18 cellular contexts compared by ENCODE assay signal in the genomic region with DNA sequence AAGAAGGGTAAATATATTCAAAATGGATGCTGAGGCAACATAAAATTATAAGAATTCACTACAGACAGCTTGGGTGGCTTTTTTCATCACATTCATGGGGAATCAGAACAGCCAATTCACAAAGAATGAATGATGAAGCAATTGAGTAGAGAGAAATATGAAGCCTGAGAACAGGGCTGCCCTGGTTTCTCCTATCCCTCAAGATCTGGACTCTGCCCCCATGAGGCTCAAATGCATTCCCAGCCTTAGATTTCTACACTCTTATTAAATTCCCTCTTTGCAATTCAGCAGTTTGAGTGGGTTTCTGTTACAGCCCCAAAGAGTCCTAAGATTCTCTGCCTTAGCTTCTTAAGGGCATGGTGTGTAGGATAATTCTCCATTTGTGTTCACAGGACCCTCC.
A peak's percentile ranks its signal among the peaks of the same experiment; 100 is the strongest.
DNase-seq lines count a peak whose midpoint lies in the region; ATAC-seq and TF ChIP-seq lines count a peak whose summit lies in the region.
"Had no signal": no experiment of that assay in that cellular context is flagged by ENCODE, and none has a peak within 500 bp of the region (broad histone marks: within the 10 kb centered on the region; RNA-seq: fewer than 3 reads in every experiment).

No MANE protein-coding gene starts in this region.

- no peak overlapping the region for H2AK5ac ChIP-seq in mesenchymal stem cell (ENCODE audit: low read length, severe bottlenecking)

- H3K18ac ChIP-seq in mesenchymal stem cell (ENCODE audit: low read depth in 1 of 2, low read length in 2 of 2) = no peak overlapping the region

- no peak overlapping the region for H3K4me3 ChIP-seq in mesenchymal stem cell (ENCODE audit: insufficient read depth in 1 of 2, low read depth in 1 of 2, low read length in 2 of 2)
- H3K4me3 ChIP-seq: skin epidermis, tibial artery had no signal

- H2AFZ ChIP-seq in mesenchymal stem cell (ENCODE audit: low read depth, low read length) = no peak overlapping the region

- no peak overlapping the region for H2BK12ac ChIP-seq in mesenchymal stem cell (ENCODE audit: low read length in 2 of 2)

- no peak overlapping the region for H2BK120ac ChIP-seq in mesenchymal stem cell (ENCODE audit: low read depth, low read length)

- H3K27me3 ChIP-seq in mesenchymal stem cell (ENCODE audit: control insufficient read depth in 1 of 2, insufficient read depth in 1 of 2, low read length in 2 of 2) = no peaks in the 10 kb centered on the region
- H3K27me3 ChIP-seq: tibial artery had no signal

- H3K36me3 ChIP-seq in mesenchymal stem cell (ENCODE audit: control insufficient read depth in 1 of 2, insufficient read depth in 2 of 2, low read depth in 1 of 2, low read length in 2 of 2) = no peaks in the 10 kb centered on the region
- H3K36me3 ChIP-seq: tibial artery had no signal

- no peak overlapping the region for H3K9ac ChIP-seq in mesenchymal stem cell (ENCODE audit: low read length)

- H3K36me3 Mint-ChIP-seq in type B pancreatic cell = peaks cover 3% of the 10 kb centered on the region
- H3K36me3 Mint-ChIP-seq: CD14-positive monocyte; stimulated activated effector memory CD8-positive, alpha-beta T cell treated with anti-CD3 and anti-CD28 coated beads, Interleukin-12 subunit alpha, Interleukin-12 subunit beta, amount 100 ng/mL, for 72 hours had no signal

- H3K4ac ChIP-seq in mesenchymal stem cell (ENCODE audit: low read depth in 1 of 2, low read length in 2 of 2) = no peak overlapping the region

- H3K27ac Mint-ChIP-seq in type B pancreatic cell = no peak overlapping the region
- H3K27ac Mint-ChIP-seq: CD14-positive monocyte; stimulated activated effector memory CD8-positive, alpha-beta T cell treated with anti-CD3 and anti-CD28 coated beads, Interleukin-12 subunit alpha, Interleukin-12 subunit beta, amount 100 ng/mL, for 72 hours had no signal

- H2BK5ac ChIP-seq in mesenchymal stem cell (ENCODE audit: low read depth, low read length, poor library complexity, severe bottlenecking) = no peak overlapping the region

- peak overlapping the region; percentile 35 for H3K4me3 Mint-ChIP-seq in type B pancreatic cell
- H3K4me3 Mint-ChIP-seq: CD14-positive monocyte; stimulated activated effector memory CD8-positive, alpha-beta T cell treated with anti-CD3 and anti-CD28 coated beads, Interleukin-12 subunit alpha, Interleukin-12 subunit beta, amount 100 ng/mL, for 72 hours had no signal

- peaks cover 29% of the 10 kb centered on the region for H3K4me1 Mint-ChIP-seq in type B pancreatic cell (ENCODE audit: unreplicated experiment)
- H3K4me1 Mint-ChIP-seq: stimulated activated effector memory CD8-positive, alpha-beta T cell treated with anti-CD3 and anti-CD28 coated beads, Interleukin-12 subunit alpha, Interleukin-12 subunit beta, amount 100 ng/mL, for 72 hours had no signal

- no peak overlapping the region for H4K8ac ChIP-seq in mesenchymal stem cell (ENCODE audit: low read length)

- H3K23ac ChIP-seq in mesenchymal stem cell (ENCODE audit: low read length in 2 of 2) = no peak overlapping the region

- no peak for TF ChIP-seq CTCF in type B pancreatic cell (conservative IDR thresholded peaks at IDR 0.05)

- ATAC-seq in GM19455 (IDR thresholded peaks at IDR 0.05; ENCODE audit: unreplicated experiment) = no peak
- ATAC-seq: stimulated activated effector memory CD8-positive, alpha-beta T cell treated with anti-CD3 and anti-CD28 coated beads, Interleukin-12 subunit alpha, Interleukin-12 subunit beta, amount 100 ng/mL, for 72 hours had no signal

- no peak overlapping the region for H4K91ac ChIP-seq in mesenchymal stem cell (ENCODE audit: low read length)

- H3K4me1 ChIP-seq in mesenchymal stem cell (ENCODE audit: control insufficient read depth, insufficient read depth, low read depth, low read length) = peaks cover 18% of the 10 kb centered on the region
- H3K4me1 ChIP-seq: tibial artery had no signal

- H2BK15ac ChIP-seq in mesenchymal stem cell (ENCODE audit: low read depth, poor library complexity, severe bottlenecking) = no peak overlapping the region

- no peak overlapping the region for H3K27ac ChIP-seq in mesenchymal stem cell (ENCODE audit: low read length, poor library complexity, severe bottlenecking)
- H3K27ac ChIP-seq: tibial artery, VCaP had no signal

- H3K9me3 Mint-ChIP-seq in type B pancreatic cell = peaks cover 3% of the 10 kb centered on the region
- H3K9me3 Mint-ChIP-seq: stimulated activated effector memory CD8-positive, alpha-beta T cell treated with anti-CD3 and anti-CD28 coated beads, Interleukin-12 subunit alpha, Interleukin-12 subunit beta, amount 100 ng/mL, for 72 hours had no signal

- no peaks in the 10 kb centered on the region for H3K27me3 Mint-ChIP-seq in type B pancreatic cell

- no peaks in the 10 kb centered on the region for H3K79me1 ChIP-seq in mesenchymal stem cell (replicated peaks; ENCODE audit: low read length, poor library complexity, severe bottlenecking)

- DNase-seq in HCEC 1CT = peak; percentile 67
- peak; percentile 80 for DNase-seq in dedifferentiated amniotic fluid mesenchymal stem cell (ENCODE audit: extremely low spot score)
- DNase-seq in mesenchymal stem cell = peak; percentile 18
- no peak for DNase-seq in type B pancreatic cell (ENCODE audit: extremely low spot score, unreplicated experiment)
- no peak for DNase-seq in GDM1 (lab: John Stamatoyannopoulos, UW)
- no peak for DNase-seq in NCI-H1105 treated with DMSO at 0.1 percent for 48 hours (lab: John Stamatoyannopoulos, UW)
- DNase-seq in NCI-H2196 treated with DMSO at 0.1 percent for 48 hours (lab: John Stamatoyannopoulos, UW; ENCODE audit: unreplicated experiment) = no peak
- DNase-seq: anterior cingulate cortex, kidney, midbrain, NCI-H1417 treated with DMSO at 0.1 percent for 48 hours, nucleus accumbens, tibial artery had no signal

- no peak overlapping the region for H3K14ac ChIP-seq in mesenchymal stem cell (ENCODE audit: low read length in 2 of 2)

- H3K4me2 ChIP-seq in mesenchymal stem cell (ENCODE audit: low read length, poor library complexity, severe bottlenecking) = no peak overlapping the region

- no peaks in the 10 kb centered on the region for H3K9me3 ChIP-seq in mesenchymal stem cell (ENCODE audit: control insufficient read depth, low read length)
- H3K9me3 ChIP-seq: tibial artery had no signal

Comparison
In these comparisons a context has a peak if more than half of its experiments do, and no peak if none do; other contexts are left out.
1. DNase-seq: peak in HCEC 1CT (single experiment), dedifferentiated amniotic fluid mesenchymal stem cell (single experiment) and mesenchymal stem cell (single experiment); none in type B pancreatic cell (single experiment), GDM1 (single experiment), NCI-H1105 treated with DMSO at 0.1 percent for 48 hours (single experiment) and NCI-H2196 treated with DMSO at 0.1 percent for 48 hours (single experiment).